Comparison of ENCODE assay signal across 9 cellular contexts in genomic region chr15:53976844-53977392, GRCh38. TPM values are rescaled to one million over a fixed set of nuclear protein-coding genes. Genes with fewer than 3 reads are reported as not detected.
DNase-seq lines count a peak whose midpoint lies in the region; ATAC-seq and TF ChIP-seq lines count a peak whose summit lies in the region.
"Had no signal": no experiment of that assay in that cellular context is flagged by ENCODE, and none has a peak within 500 bp of the region (broad histone marks: within the 10 kb centered on the region; RNA-seq: fewer than 3 reads in every experiment).

No MANE protein-coding gene starts in this region.

- no peaks in the 10 kb centered on the region for H3F3A ChIP-seq in Loucy (ENCODE audit: low read depth)

- no peak overlapping the region for H2AFZ ChIP-seq in Loucy (ENCODE audit: low read length)

- H3K27me3 ChIP-seq in BE2C (peaks cover 8% of the 10 kb centered on the region), Loucy (ENCODE audit: insufficient read depth, low read length, poor library complexity, severe bottlenecking) (no peaks in the 10 kb centered on the region), left lung (peaks cover 10 to 35% of the 10 kb centered on the region in 2 donors)

- H3K27ac ChIP-seq in VCaP (no peak overlapping the region), left lung (no peak overlapping the region)

- no peaks in the 10 kb centered on the region for H3K36me3 ChIP-seq in BE2C
- H3K36me3 ChIP-seq in Loucy (ENCODE audit: insufficient read depth, low read length): no peaks in the 10 kb centered on the region
- no peaks in the 10 kb centered on the region for H3K36me3 ChIP-seq in left lung

- H3K79me2 ChIP-seq in Loucy (ENCODE audit: insufficient read depth, low read length): no peaks in the 10 kb centered on the region

- H3K4me2 ChIP-seq in Loucy (ENCODE audit: low read depth, low read length, poor library complexity, severe bottlenecking): no peak overlapping the region

- peak; percentile 75 for DNase-seq in BE2C
- DNase-seq in left lung: peak; percentile 28 to 29
- no peak for DNase-seq in activated CD4-positive, alpha-beta T cell treated with anti-CD3 and anti-CD28 coated beads for 1 hour

- H3K9me2 ChIP-seq in Loucy (replicated peaks; ENCODE audit: low read depth, low read length): no peaks in the 10 kb centered on the region

- no peaks in the 10 kb centered on the region; the same call in 1 of the 2 replicates for H3K4me1 ChIP-seq in BE2C
- no peaks in the 10 kb centered on the region for H3K4me1 ChIP-seq in Loucy (ENCODE audit: insufficient read depth, low read length, poor library complexity, severe bottlenecking)
- no peaks in the 10 kb centered on the region for H3K4me1 ChIP-seq in left lung

- intact Hi-C loops in left lung (cut with DNase I): no loop called here

- H3K9me3 ChIP-seq in BE2C: no peaks in the 10 kb centered on the region
- no peaks in the 10 kb centered on the region; the same call in 1 of the 2 replicates for H3K9me3 ChIP-seq in Loucy (ENCODE audit: insufficient read depth, low read depth, low read length)
- H3K9me3 ChIP-seq in left lung: peaks cover 0 to 5% of the 10 kb centered on the region in 2 donors

- ATAC-seq in left lung (peak; percentile 64), GM19397 (IDR thresholded peaks at IDR 0.05; ENCODE audit: unreplicated experiment) (no peak), HG03521 (IDR thresholded peaks at IDR 0.05; ENCODE audit: unreplicated experiment) (no peak), HG02884 (IDR thresholded peaks at IDR 0.05; ENCODE audit: unreplicated experiment) (no peak)

- H3K9ac ChIP-seq in Loucy (ENCODE audit: low read depth, low read length, poor library complexity, severe bottlenecking): no peak overlapping the region

- no peak overlapping the region for H3K4me3 ChIP-seq in BE2C (ENCODE audit: low read depth, low read length)
- H3K4me3 ChIP-seq in Loucy (ENCODE audit: low read length, poor library complexity, severe bottlenecking): no peak overlapping the region
- no peak overlapping the region for H3K4me3 ChIP-seq in left lung

- H4K20me1 ChIP-seq in Loucy (ENCODE audit: insufficient read depth, low read length, poor library complexity, severe bottlenecking): no peaks in the 10 kb centered on the region

- TF ChIP-seq CTCF in BE2C (IDR thresholded peaks at IDR 0.05; ENCODE audit: low read depth, low read length): peak; percentile 83
- TF ChIP-seq CTCF in Loucy (conservative IDR thresholded peaks at IDR 0.05; ENCODE audit: low read length): peak; percentile 46
- TF ChIP-seq CTCF in VCaP (conservative IDR thresholded peaks at IDR 0.05): peak; percentile 72
- TF ChIP-seq CTCF in left lung (IDR thresholded peaks at IDR 0.05): no peak

RNA-seq across cellular contexts. Expression of gene UNC13C, which starts 1.3 kb away (rescaled TPM):
- polyA plus RNA-seq in BE2C (2012; ENCODE audit: insufficient read depth, insufficient read length, low read depth): 0.15 TPM
- under 1 TPM; 0.03 to 0.05 TPM for total RNA-seq in left lung
- total RNA-seq: pulmonary artery endothelial cell had no signal

Comparison
In these comparisons a context has a peak if more than half of its experiments do, and no peak if none do; other contexts are left out.
1. CTCF ChIP-seq: peak in BE2C (single experiment), Loucy (single experiment) and VCaP (single experiment); none in left lung (0 of 2).